In genomic region chr18:78825168-78825567, GRCh38 we compare ENCODE assay signal across 20 cellular contexts.
"Had no signal": no experiment of that assay in that cellular context is flagged by ENCODE, and none has a peak within 500 bp of the region (broad histone marks: within the 10 kb centered on the region; RNA-seq: fewer than 3 reads in every experiment).

No MANE protein-coding gene starts in this region.

- H3K27me3 ChIP-seq: SJCRH30 had no signal

- DNase-seq: IMR-90, Kasumi-1, KG1, MM.1S, NCI-H1092 treated with DMSO at 0.1 percent for 48 hours, NCI-H1436, NCI-H187, NCI-H2029, NCI-H2081 treated with DMSO at 0.1 percent for 48 hours, NCI-H2171, NCI-H226, NCI-H446, NCI-H510A, NCI-H524 treated with DMSO at 0.1 percent for 48 hours, NCI-H69, NCI-H774, SHP77 treated with DMSO at 0.1 percent for 48 hours, SJCRH30, SW 1271 had no signal

- ATAC-seq: Right ventricle myocardium inferior had no signal

- H3K27ac ChIP-seq: SJCRH30 had no signal

- H3K4me3 ChIP-seq: SJCRH30 had no signal

- H3K9me3 ChIP-seq: SJCRH30 had no signal

- H3K4me1 ChIP-seq: SJCRH30 had no signal

- H3K36me3 ChIP-seq: SJCRH30 had no signal
